8 cellular contexts compared by ENCODE assay signal in the genomic region with DNA sequence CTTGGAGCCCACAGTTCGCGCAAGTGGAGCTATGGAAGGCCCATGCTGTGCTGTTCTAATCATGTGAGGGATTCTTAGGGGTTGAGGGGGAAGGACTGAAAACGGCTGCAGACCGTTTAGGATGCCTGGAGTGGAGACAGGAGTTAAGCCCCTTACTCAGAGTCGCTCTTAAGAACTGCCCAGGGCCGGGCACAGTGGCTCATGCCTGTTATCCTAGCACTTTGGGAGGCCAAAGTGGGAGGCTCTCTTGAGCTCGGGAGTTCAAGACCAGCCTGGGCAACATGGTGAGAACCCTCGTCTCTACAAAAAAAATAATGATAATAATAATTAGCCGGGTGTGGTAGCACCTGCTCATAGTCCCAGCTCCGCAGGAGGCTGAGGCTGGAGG. TPM values are rescaled to one million over a fixed set of nuclear protein-coding genes. Genes with fewer than 3 reads are reported as not detected.
DNase-seq lines count a peak whose midpoint lies in the region; ATAC-seq and TF ChIP-seq lines count a peak whose summit lies in the region.

No MANE protein-coding gene starts in this region.

- H3K4me3 Mint-ChIP-seq in HFFc6: no peak overlapping the region; the same call in 1 of the 2 replicates

- TF ChIP-seq CTCF in HFFc6 (IDR thresholded peaks at IDR 0.05): no peak
- no peak for TF ChIP-seq CTCF in WI38 (IDR thresholded peaks at IDR 0.05; ENCODE audit: low read depth, low read length)
- no peak for TF ChIP-seq CTCF in spleen (IDR thresholded peaks at IDR 0.05 in 8 of 11, conservative IDR thresholded peaks at IDR 0.05 in 3 of 11)

- WGBS in spleen, 5 donors: 16 to 19% (median 17%) methylated on average over 10 of the region's 10 CpGs

- no peaks in the 10 kb centered on the region for H3K9me3 Mint-ChIP-seq in HFFc6

- no peaks in the 10 kb centered on the region for H3K4me1 ChIP-seq in iPS-15b (ENCODE audit: control insufficient read depth, insufficient read depth, low read length)
- peaks cover 25 to 68% (median 56%) of the 10 kb centered on the region in 6 donors for H3K4me1 ChIP-seq in spleen

- H3K4me3 ChIP-seq in WI38 (ENCODE audit: low read depth, low read length) (peak overlapping the region; percentile 79), iPS-15b (ENCODE audit: low read depth, low read length) (peak overlapping the region; percentile 84), spleen (peak overlapping the region; percentile 70 to 89 (median 74))

- H3K27me3 Mint-ChIP-seq in HFFc6 (ENCODE audit: insufficient read depth): no peaks in the 10 kb centered on the region; the same call in 1 of the 2 replicates

- no peak for DNase-seq in HFFc6
- DNase-seq in spleen: peak; percentile 83
- DNase-seq in NCI-H2081 (lab: John Stamatoyannopoulos, UW): no peak
- no peak for DNase-seq in SK-N-DZ (ENCODE audit: low spot score)
- DNase-seq in COLO829 (ENCODE audit: low spot score): no peak

- H3K36me3 ChIP-seq in iPS-15b (ENCODE audit: control insufficient read depth, insufficient read depth, low read length) (no peaks in the 10 kb centered on the region), spleen (peaks cover 0 to 27% (median 0%) of the 10 kb centered on the region in 6 donors)

- no peak for ATAC-seq in HG02571 (IDR thresholded peaks at IDR 0.05; ENCODE audit: unreplicated experiment)

- peaks cover 7% of the 10 kb centered on the region for H3K27me3 ChIP-seq in iPS-15b (ENCODE audit: control insufficient read depth, insufficient read depth, low read length)
- no peaks in the 10 kb centered on the region for H3K27me3 ChIP-seq in spleen (replicated peaks in 1 of 7)

- no peak overlapping the region for H3K9ac ChIP-seq in iPS-15b (ENCODE audit: low read depth, low read length)

- peak overlapping the region; percentile 98 to 100 (median 100) for H3K27ac ChIP-seq in spleen

- H3K9me3 ChIP-seq in iPS-15b (ENCODE audit: control insufficient read depth, insufficient read depth, low read length) (no peaks in the 10 kb centered on the region), spleen (no peaks in the 10 kb centered on the region)

- intact Hi-C loops in spleen (cut with DNase I; ENCODE audit: low total_unique reads): no loop called here

- no peaks in the 10 kb centered on the region for H3K36me3 Mint-ChIP-seq in HFFc6 (ENCODE audit: low read depth)

- TF ChIP-seq POLR2A in spleen (IDR thresholded peaks at IDR 0.05): no peak

- H3K27ac Mint-ChIP-seq in HFFc6: peak overlapping the region; percentile 97

- peaks cover 25% of the 10 kb centered on the region for H3K4me1 Mint-ChIP-seq in HFFc6 (ENCODE audit: low read depth)

RNA-seq across cellular contexts. Expression of a gene that starts 1.1 kb away (rescaled TPM):
- 10 to 100 TPM; 13.8 to 20.8 (median 17.6) TPM for total RNA-seq in HFFc6 (2021; fragmentation: NEBNext Ultra II Directional; extraction: Animal tissue kit (Norgen Biotek cat#: 25700))
- 10 to 100 TPM; 32.6 to 43.1 (median 41.3) TPM for total RNA-seq in spleen
- polyA plus RNA-seq in spleen: 10 to 100 TPM; 13.2 to 19.8 (median 16.6) TPM
- polyA plus RNA-seq in SK-N-DZ (2014; cell fraction: cytosol; rRNA removed): 18.8 and 21.4 TPM in 2 replicates
- polyA plus RNA-seq in SK-N-DZ (2014; cell fraction: nucleus; rRNA removed): 13.1 and 16.4 TPM in 2 replicates

RNA-seq across cellular contexts. Expression of a gene that starts 13.4 kb away (rescaled TPM):
- total RNA-seq in HFFc6 (2021; fragmentation: NEBNext Ultra II Directional; extraction: Animal tissue kit (Norgen Biotek cat#: 25700)): 10 to 100 TPM; 29.8 to 42.1 (median 32.2) TPM
- total RNA-seq in spleen: 10 to 100 TPM; 29.1 to 43.3 (median 30.7) TPM
- 10 to 100 TPM; 10.1 to 23.1 (median 11.3) TPM for polyA plus RNA-seq in spleen
- polyA plus RNA-seq in SK-N-DZ (2014; cell fraction: cytosol; rRNA removed): 24.7 and 25.2 TPM in 2 replicates
- polyA plus RNA-seq in SK-N-DZ (2014; cell fraction: nucleus; rRNA removed): 20.2 and 23.8 TPM in 2 replicates

RNA-seq across cellular contexts. Expression of a gene that starts 19.7 kb away (rescaled TPM):
- 10 to 100 TPM; 18.4 to 28.9 (median 21.1) TPM for total RNA-seq in HFFc6 (2021; fragmentation: NEBNext Ultra II Directional; extraction: Animal tissue kit (Norgen Biotek cat#: 25700))
- total RNA-seq in spleen: 10 to 100 TPM; 33.5 to 81.1 (median 45.9) TPM
- 100 to 1,000 TPM in 2 of 3 donors, 10 to 100 TPM in 1; 57.1 to 138 (median 125) TPM for polyA plus RNA-seq in spleen
- polyA plus RNA-seq in SK-N-DZ (2014; cell fraction: cytosol; rRNA removed): 62.9 and 67.6 TPM in 2 replicates
- 647 and 744 TPM in 2 replicates for polyA plus RNA-seq in SK-N-DZ (2014; cell fraction: nucleus; rRNA removed)
